Comparison of ENCODE assay signal across 8 cellular contexts in the genomic region with DNA sequence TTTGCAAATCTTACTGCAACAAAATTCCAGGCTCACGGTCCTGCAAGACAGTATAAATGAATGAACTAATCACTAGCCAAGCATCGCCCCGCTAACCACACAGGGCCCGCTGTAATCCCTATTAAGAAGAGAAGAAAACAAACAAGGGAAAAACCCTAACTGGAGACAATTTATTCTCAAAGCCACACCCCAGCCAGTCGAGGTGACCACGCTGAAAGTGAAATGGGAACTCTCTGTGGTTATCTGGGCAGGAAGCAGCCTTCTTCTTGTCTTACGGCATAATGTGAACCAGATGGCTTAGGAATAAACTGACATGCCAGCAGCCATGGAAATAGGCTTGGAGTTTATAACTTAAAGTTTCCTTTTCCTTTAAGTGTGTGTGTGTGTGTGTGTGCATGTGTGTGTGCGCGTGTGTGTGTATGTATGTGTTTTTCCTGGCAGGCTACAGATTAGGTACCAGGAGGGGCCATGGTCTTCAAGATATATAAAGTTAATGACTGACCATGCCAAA.
DNase-seq lines count a peak whose midpoint lies in the region; ATAC-seq and TF ChIP-seq lines count a peak whose summit lies in the region.

No MANE protein-coding gene starts in this region.

- intact Hi-C loops in heart right ventricle (cut with DNase I) (no loop called here), upper lobe of right lung (cut with DNase I) (no loop called here)

- 28 to 38% methylated on average over 9 of the region's 9 CpGs for WGBS in heart right ventricle, 2 donors

- peak overlapping the region; percentile 65; the same call in 1 of the 2 replicates for H3K27ac ChIP-seq in SK-N-MC
- H3K27ac ChIP-seq in heart right ventricle: peak overlapping the region in 4 of 10 donors; percentile 19 to 70 (median 39)
- no peak overlapping the region for H3K27ac ChIP-seq in upper lobe of right lung

- TF ChIP-seq CTCF in heart right ventricle (IDR thresholded peaks at IDR 0.05) (no peak), upper lobe of right lung (IDR thresholded peaks at IDR 0.05) (no peak)

- H3K36me3 ChIP-seq in SK-N-MC (ENCODE audit: insufficient read depth, low read length) (no peaks in the 10 kb centered on the region), heart right ventricle (peaks cover 0 to 23% (median 0%) of the 10 kb centered on the region in 9 donors), upper lobe of right lung (no peaks in the 10 kb centered on the region)

- peak overlapping the region; percentile 74 for H3K4me3 ChIP-seq in SK-N-MC
- H3K4me3 ChIP-seq in heart right ventricle: peak overlapping the region in 3 of 10 donors; percentile 2 to 13 (median 3)
- H3K4me3 ChIP-seq in upper lobe of right lung: no peak overlapping the region

- peak; percentile 98 for ATAC-seq in HG03103 (IDR thresholded peaks at IDR 0.05; ENCODE audit: low read depth, unreplicated experiment)
- ATAC-seq in heart right ventricle: peak; percentile 49 to 89 (median 80)
- peak; percentile 66 for ATAC-seq in upper lobe of right lung

- H3K4me1 ChIP-seq in heart right ventricle: peaks cover 0 to 30% (median 25%) of the 10 kb centered on the region in 9 donors
- peaks cover 12% of the 10 kb centered on the region for H3K4me1 ChIP-seq in upper lobe of right lung

- no peak overlapping the region for H3K9ac ChIP-seq in SK-N-MC (ENCODE audit: insufficient read length)

- H3K9me3 ChIP-seq in SK-N-MC (ENCODE audit: low read depth, low read length) (no peaks in the 10 kb centered on the region), heart right ventricle (no peaks in the 10 kb centered on the region), upper lobe of right lung (no peaks in the 10 kb centered on the region)

- H3K27me3 ChIP-seq in heart right ventricle (no peaks in the 10 kb centered on the region), upper lobe of right lung (no peaks in the 10 kb centered on the region)

- DNase-seq in AML-193 (lab: John Stamatoyannopoulos, UW) (peak; percentile 64 to 74), GM19240 (ENCODE audit: insufficient read length, low spot score) (peak; percentile 52), SK-N-MC (ENCODE audit: low read depth, low spot score) (peak; percentile 89), heart right ventricle (peak in 1 of 2 donors; percentile 33), upper lobe of right lung (no peak), DMS114 treated with DMSO at 0.1 percent for 48 hours (lab: John Stamatoyannopoulos, UW; ENCODE audit: unreplicated experiment) (no peak)
- DNase-seq in stimulated activated CD4-positive, alpha-beta T cell treated with anti-CD3 and anti-CD28 coated beads, Interleukin-4, amount 100 ng/mL, for 1 hour: no peak

Comparison
In these comparisons a context has a peak if more than half of its experiments do, and no peak if none do; other contexts are left out.
1. DNase-seq: peak in AML-193 (2 of 2), GM19240 (single experiment) and SK-N-MC (single experiment); none in upper lobe of right lung (single experiment), stimulated activated CD4-positive, alpha-beta T cell treated with anti-CD3 and anti-CD28 coated beads, Interleukin-4, amount 100 ng/mL, for 1 hour (single experiment) and DMS114 treated with DMSO at 0.1 percent for 48 hours (single experiment).
2. Peak in every context shown above with its lines, with median percentiles within 50 percentile points of each other: ATAC-seq.